8 cellular contexts compared by ENCODE assay signal in the genomic region with DNA sequence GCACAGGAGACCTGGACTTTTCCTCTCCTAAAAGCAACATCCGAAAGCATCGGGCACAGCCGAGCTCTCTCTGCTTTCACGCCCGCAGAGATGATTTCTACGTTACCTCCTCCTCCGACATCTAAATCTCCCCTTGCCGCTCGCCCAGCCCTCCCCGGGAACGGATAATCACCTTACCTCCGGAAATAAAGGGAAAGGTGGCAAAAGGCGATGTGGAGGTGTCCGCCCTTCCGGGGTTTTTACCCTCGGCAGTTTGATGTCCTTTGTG. TPM values are rescaled to one million over a fixed set of nuclear protein-coding genes. Genes with fewer than 3 reads are reported as not detected.
DNase-seq lines count a peak whose midpoint lies in the region; ATAC-seq, FAIRE-seq and TF ChIP-seq lines count a peak whose summit lies in the region.

No MANE protein-coding gene starts in this region.

- H4K20me1 ChIP-seq in PC-3 (ENCODE audit: low read length): peaks cover 41% of the 10 kb centered on the region

- TF ChIP-seq POLR2A in sigmoid colon (IDR thresholded peaks at IDR 0.05) (no peak), H54 (IDR thresholded peaks at IDR 0.05; ENCODE audit: low read depth, low read length) (no peak)

- peak overlapping the region; percentile 67 for H2AFZ ChIP-seq in PC-3 (ENCODE audit: low read length)

- H3K9ac ChIP-seq in PC-3 (ENCODE audit: low read length): peak overlapping the region; percentile 95

- ATAC-seq in PC-3: no peak; the same call in 1 of the 2 replicates
- no peak for ATAC-seq in GM21529 (IDR thresholded peaks at IDR 0.05; ENCODE audit: unreplicated experiment)
- ATAC-seq in HG03108 (IDR thresholded peaks at IDR 0.05; ENCODE audit: unreplicated experiment): no peak

- H3K4me3 ChIP-seq in GM12875 (ENCODE audit: low read depth, low read length) (peak overlapping the region; percentile 87), PC-3 (ENCODE audit: low read length) (peak overlapping the region; percentile 85), foreskin fibroblast (ENCODE audit: low read depth in 1 of 2, low read length in 2 of 2) (peak overlapping the region; percentile 69 to 93), sigmoid colon (peak overlapping the region; percentile 64 to 80 (median 74))

- H3K27me3 ChIP-seq in PC-3 (ENCODE audit: low read length): no peaks in the 10 kb centered on the region
- H3K27me3 ChIP-seq in sigmoid colon: no peaks in the 10 kb centered on the region

- BruUV-seq in PC-3 (replicated peaks; lab: Mats Ljungman, UMichigan): no TSS peak

- H3F3A ChIP-seq in PC-3 (ENCODE audit: low read length, unreplicated experiment): no peaks in the 10 kb centered on the region

- CTCF ChIA-PET in PC-3 (lab: Charles Lee): interaction anchor here (0.7 kb wide), 1 partner anchor 89 kb away, joined by 3 read pairs; no protein-coding TSS in a partner anchor

- no peak for TF ChIP-seq EP300 in sigmoid colon (IDR thresholded peaks at IDR 0.05)

- peak overlapping the region; percentile 99 for H3K4me2 ChIP-seq in PC-3 (ENCODE audit: low read length)

- no peak for FAIRE-seq in H54 (lab: Jason Lieb, UNC)

- DNase-seq in PC-3: no peak
- no peak for DNase-seq in foreskin fibroblast
- DNase-seq in sigmoid colon: no peak
- no peak for DNase-seq in H54 (ENCODE audit: insufficient read length, low spot score)
- no peak for DNase-seq in NCI-H2196 (lab: John Stamatoyannopoulos, UW; ENCODE audit: unreplicated experiment)

- intact Hi-C loops in PC-3 (cut with micrococcal nuclease): loop anchor here (2.0 to 10.0 kb wide), 6 partner anchors 61 to 747 kb away; partner anchors contain the start of gene SLC38A2
- intact Hi-C loops in sigmoid colon (cut with DNase I): loop anchor here (1.0 to 10.0 kb wide), 6 partner anchors 60 to 397 kb away; partner anchors contain the start of genes SCAF11 and SLC38A2

- no peak for TF ChIP-seq CTCF in GM12875 (IDR thresholded peaks at IDR 0.05; ENCODE audit: borderline replicate concordance, insufficient read depth, low read depth, low read length)
- TF ChIP-seq CTCF in PC-3 (conservative IDR thresholded peaks at IDR 0.05; ENCODE audit: low read depth, low read length): no peak
- no peak for TF ChIP-seq CTCF in foreskin fibroblast (IDR thresholded peaks at IDR 0.05; ENCODE audit: low read depth, low read length)
- no peak for TF ChIP-seq CTCF in sigmoid colon (IDR thresholded peaks at IDR 0.05)

- H3K27ac ChIP-seq in PC-3 (ENCODE audit: low read length) (peak overlapping the region; percentile 81), sigmoid colon (peak overlapping the region; percentile 89 to 93 (median 92))

- H3K9me3 ChIP-seq in PC-3 (ENCODE audit: low read length): no peaks in the 10 kb centered on the region
- H3K9me3 ChIP-seq in sigmoid colon: no peaks in the 10 kb centered on the region

- POLR2A ChIA-PET in PC-3 (lab: Charles Lee; ENCODE audit: unreplicated experiment): interaction anchor here (0.6 to 1.0 kb wide), 6 partner anchors 85 to 755 kb away, joined by 3 to 14 read pairs (median 4); no protein-coding TSS in a partner anchor

- H3K4me1 ChIP-seq in PC-3 (ENCODE audit: insufficient read depth, low read length): peaks cover 45% of the 10 kb centered on the region
- H3K4me1 ChIP-seq in sigmoid colon: peaks cover 0 to 46% (median 37%) of the 10 kb centered on the region in 4 donors

- peaks cover 70% of the 10 kb centered on the region for H3K79me2 ChIP-seq in PC-3 (ENCODE audit: low read length)

- WGBS in sigmoid colon, 2 donors: 0 to 1% methylated on average over 16 of the region's 16 CpGs

- H3K9me2 ChIP-seq in PC-3 (replicated peaks; ENCODE audit: low read length): no peaks in the 10 kb centered on the region

- H3K36me3 ChIP-seq in PC-3 (ENCODE audit: low read depth, low read length): no peaks in the 10 kb centered on the region
- H3K36me3 ChIP-seq in sigmoid colon: no peaks in the 10 kb centered on the region

RNA-seq across cellular contexts. Expression of gene SLC38A1, which starts 0.6 kb away (rescaled TPM):
- total RNA-seq in PC-3 (2014; rRNA removed) (101 and 107 TPM in 2 replicates), sigmoid colon (100 to 1,000 TPM; 149 to 209 (median 177) TPM)
- 10 to 100 TPM in 2 of 3 donors, 1 to 10 TPM in 1; 8.4 to 54.9 (median 11.1) TPM for polyA plus RNA-seq in sigmoid colon
